Comparison of ENCODE assay signal across 17 cellular contexts in the genomic region with DNA sequence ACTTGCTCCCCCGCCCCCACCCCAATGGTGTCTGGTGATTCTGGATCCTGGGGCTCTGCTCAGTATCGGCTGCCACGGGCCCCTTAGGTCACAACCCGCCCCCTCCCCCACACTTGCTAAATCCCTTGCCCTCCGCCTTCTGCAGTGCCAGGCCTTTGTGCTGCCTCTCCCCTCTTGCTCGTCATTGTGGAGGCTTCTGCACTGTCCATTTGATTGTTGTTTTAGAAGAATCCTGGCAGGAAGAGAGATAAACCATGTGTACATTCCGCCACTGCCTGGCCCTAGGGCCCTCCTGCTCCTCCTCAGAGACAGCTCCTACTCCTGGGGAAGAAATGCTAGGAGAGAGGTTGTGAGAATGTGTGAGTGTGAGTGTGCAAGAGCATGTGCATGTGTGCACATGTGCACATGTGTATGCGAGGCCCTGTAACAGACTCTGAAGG. TPM values are rescaled to one million over a fixed set of nuclear protein-coding genes. Genes with fewer than 3 reads are reported as not detected.
A peak's percentile ranks its signal among the peaks of the same experiment; 100 is the strongest.
DNase-seq lines count a peak whose midpoint lies in the region; ATAC-seq, FAIRE-seq and TF ChIP-seq lines count a peak whose summit lies in the region.
"Had no signal": no experiment of that assay in that cellular context is flagged by ENCODE, and none has a peak within 500 bp of the region (broad histone marks: within the 10 kb centered on the region; RNA-seq: fewer than 3 reads in every experiment).

No MANE protein-coding gene starts in this region.

- H4K20me1 ChIP-seq in HepG2 (ENCODE audit: insufficient read depth, low read length) (no peaks in the 10 kb centered on the region; the same call in 1 of the 2 replicates), neural progenitor cell (ENCODE audit: low read depth) (peaks cover 5% of the 10 kb centered on the region)

- H3K27ac Mint-ChIP-seq in endothelial cell (ENCODE audit: unreplicated experiment) (peak overlapping the region; percentile 97), neural progenitor cell (peak overlapping the region; percentile 67)
- no peak overlapping the region for H3K27ac Mint-ChIP-seq in activated CD4-positive, alpha-beta T cell treated with anti-CD3 and anti-CD28 coated beads, Interleukin-2, amount 10 ng/mL, durations not matched to agents 24 days and 14 days
- H3K27ac Mint-ChIP-seq: activated CD4-positive, alpha-beta memory T cell treated with anti-CD3 and anti-CD28 coated beads for 36 hours; activated T-helper 1 cell treated with anti-CD3 and anti-CD28 coated beads, Interleukin-12 subunit alpha, Interleukin-12 subunit beta, Interleukin-2, Interleukin-4 antibody, amounts not matched to agents 30 ng/mL and 10 ng/mL and 1 ng/mL, durations not matched to agents 14 hours and 24 hours and 36 hours had no signal

- intact Hi-C loops in HepG2 (cut with micrococcal nuclease; ENCODE audit: unreplicated experiment) (loop anchor here (1.0 kb wide), 1 partner anchor 42 kb away; no protein-coding TSS in a partner anchor), right lobe of liver (cut with DNase I) (no loop called here), pancreas (cut with DNase I) (no loop called here)
- intact Hi-C loops in activated CD4-positive, alpha-beta T cell treated with anti-CD3 and anti-CD28 coated beads, Interleukin-2, amount 10 ng/mL, durations not matched to agents 24 days and 14 days (cut with micrococcal nuclease) = no loop called here

- H3K27me3 ChIP-seq in HepG2 (ENCODE audit: control insufficient read depth in 1 of 2, insufficient read depth in 2 of 2, low read length in 2 of 2) (no peaks in the 10 kb centered on the region), right lobe of liver (no peaks in the 10 kb centered on the region), neural progenitor cell (no peaks in the 10 kb centered on the region), pancreas (no peaks in the 10 kb centered on the region)
- H3K27me3 ChIP-seq: adrenal gland, tibial artery had no signal

- in situ Hi-C loops in HepG2 (cut with HindIII; ENCODE audit: extremely low pct_ligation_motif_present, low pct_unique_long_range_greater_than_20kb) = no loop called here

- peaks cover 3% of the 10 kb centered on the region for H3K27me3 Mint-ChIP-seq in endothelial cell (ENCODE audit: unreplicated experiment)
- H3K27me3 Mint-ChIP-seq in neural progenitor cell (ENCODE audit: insufficient read depth, low read depth) = peaks cover 2% of the 10 kb centered on the region
- peaks cover 6% of the 10 kb centered on the region for H3K27me3 Mint-ChIP-seq in activated CD4-positive, alpha-beta T cell treated with anti-CD3 and anti-CD28 coated beads, Interleukin-2, amount 10 ng/mL, durations not matched to agents 24 days and 14 days
- H3K27me3 Mint-ChIP-seq: activated CD4-positive, alpha-beta memory T cell treated with anti-CD3 and anti-CD28 coated beads for 36 hours had no signal

- H3K4me1 Mint-ChIP-seq in endothelial cell (ENCODE audit: unreplicated experiment) (peaks cover 78% of the 10 kb centered on the region), neural progenitor cell (peaks cover 84% of the 10 kb centered on the region)
- peaks cover 7% of the 10 kb centered on the region for H3K4me1 Mint-ChIP-seq in activated CD4-positive, alpha-beta T cell treated with anti-CD3 and anti-CD28 coated beads, Interleukin-2, amount 10 ng/mL, durations not matched to agents 24 days and 14 days

- peak; percentile 51 for ATAC-seq in HepG2
- ATAC-seq in right lobe of liver = no peak
- no peak for ATAC-seq in pancreas
- ATAC-seq: GM12878 had no signal

- H3K36me3 Mint-ChIP-seq in endothelial cell (ENCODE audit: low read depth, unreplicated experiment) = no peaks in the 10 kb centered on the region
- H3K36me3 Mint-ChIP-seq in neural progenitor cell = peaks cover 2% of the 10 kb centered on the region
- no peaks in the 10 kb centered on the region for H3K36me3 Mint-ChIP-seq in activated CD4-positive, alpha-beta T cell treated with anti-CD3 and anti-CD28 coated beads, Interleukin-2, amount 10 ng/mL, durations not matched to agents 24 days and 14 days (ENCODE audit: low read depth)
- H3K36me3 Mint-ChIP-seq: activated CD4-positive, alpha-beta memory T cell treated with anti-CD3 and anti-CD28 coated beads for 36 hours had no signal

- peak overlapping the region in 2 of 3 experiments; percentile 30 to 65; a peak in 5 of 6 replicates for H3K4me3 ChIP-seq in HepG2 (replicated peaks in 1 of 3; ENCODE audit: insufficient read depth in 1 of 3, low read depth in 2 of 3, low read length in 3 of 3)
- no peak overlapping the region for H3K4me3 ChIP-seq in right lobe of liver
- H3K4me3 ChIP-seq in neural progenitor cell = peak overlapping the region; percentile 28
- H3K4me3 ChIP-seq in pancreas = no peak overlapping the region
- H3K4me3 ChIP-seq: adrenal gland, GM12878, SJSA1, tibial artery had no signal

- POLR2A ChIA-PET in HepG2 (lab: Yijun Ruan, JAX) = interaction anchor here (1.2 to 7.7 kb wide), 8 partner anchors 13 to 72 kb away, joined by 3 to 101 read pairs (median 6); partner anchors contain the start of gene MVB12B

- peaks cover 44% of the 10 kb centered on the region for H3F3A ChIP-seq in neural progenitor cell (ENCODE audit: low read depth)

- TF ChIP-seq RAD21 in HepG2 (CRISPR knock-in tag; IDR thresholded peaks at IDR 0.05) = no peak

- TF ChIP-seq POLR2A in HepG2 (IDR thresholded peaks at IDR 0.05; ENCODE audit: insufficient read depth in 1 of 2, low read depth in 2 of 2, low read length in 2 of 2) (no peak), right lobe of liver (IDR thresholded peaks at IDR 0.05) (no peak)

- H3K9ac ChIP-seq in HepG2 (ENCODE audit: insufficient read depth, low read depth, low read length) (peak overlapping the region; percentile 64), neural progenitor cell (no peak overlapping the region)

- CTCF ChIA-PET in HepG2 (lab: Yijun Ruan, JAX; ENCODE audit: low intra/inter-chr PET ratio, low total read pairs) = no interaction called here

- H3K27ac ChIP-seq in HepG2 (ENCODE audit: extremely low read length, insufficient read depth, low read length) (peak overlapping the region; percentile 86), right lobe of liver (no peak overlapping the region), neural progenitor cell (peak overlapping the region; percentile 82), pancreas (no peak overlapping the region)
- H3K27ac ChIP-seq: tibial artery had no signal

- 21% methylated on average over 8 of the region's 8 CpGs for WGBS in HepG2 (ENCODE audit: low lambda C conversion rate)
- 74% methylated on average over 4 of the region's 8 CpGs for WGBS in right lobe of liver (ENCODE audit: insufficient coverage, low coverage, low lambda C conversion rate, missing lambda C conversion rate)
- 85 to 87% methylated on average over 8 of the region's 8 CpGs for WGBS in pancreas, 2 donors

- TF ChIP-seq CTCF in HepG2 (CRISPR knock-in tag; IDR thresholded peaks at IDR 0.05) = no peak; the same call in 1 of the 2 replicates
- no peak for TF ChIP-seq CTCF in right lobe of liver (IDR thresholded peaks at IDR 0.05)
- no peak for TF ChIP-seq CTCF in endothelial cell (IDR thresholded peaks at IDR 0.05; ENCODE audit: unreplicated experiment)
- TF ChIP-seq CTCF in neural progenitor cell (IDR thresholded peaks at IDR 0.05) = no peak
- TF ChIP-seq CTCF in pancreas (IDR thresholded peaks at IDR 0.05) = no peak

- H3K4me3 Mint-ChIP-seq in endothelial cell (ENCODE audit: unreplicated experiment) = peak overlapping the region; percentile 42
- peak overlapping the region; percentile 26 for H3K4me3 Mint-ChIP-seq in neural progenitor cell
- H3K4me3 Mint-ChIP-seq in activated CD4-positive, alpha-beta T cell treated with anti-CD3 and anti-CD28 coated beads, Interleukin-2, amount 10 ng/mL, durations not matched to agents 24 days and 14 days = no peak overlapping the region
- H3K4me3 Mint-ChIP-seq: activated CD4-positive, alpha-beta memory T cell treated with anti-CD3 and anti-CD28 coated beads for 36 hours; activated T-helper 1 cell treated with anti-CD3 and anti-CD28 coated beads, Interleukin-12 subunit alpha, Interleukin-12 subunit beta, Interleukin-2, Interleukin-4 antibody, amounts not matched to agents 30 ng/mL and 10 ng/mL and 1 ng/mL, durations not matched to agents 14 hours and 24 hours and 36 hours had no signal

- BruUV-seq in HepG2 (replicated peaks; lab: Mats Ljungman, UMichigan) = no TSS peak

- H2AFZ ChIP-seq in HepG2 (ENCODE audit: low read length) (no peak overlapping the region), neural progenitor cell (replicated peaks) (no peak overlapping the region)

- DNase-seq in HepG2 (ENCODE audit: low spot score) (peak; percentile 72), right lobe of liver (no peak), endothelial cell (ENCODE audit: low spot score) (no peak), neural progenitor cell (ENCODE audit: low spot score) (peak; percentile 80), pancreas (no peak)
- DNase-seq in stimulated activated CD4-positive, alpha-beta T cell treated with anti-CD3 and anti-CD28 coated beads, Interleukin-4, amount 100 ng/mL, for 4 hours = no peak
- no peak for DNase-seq in effector CD8-positive, alpha-beta T cell (lab: John Stamatoyannopoulos, UW)
- no peak for DNase-seq in activated CD4-positive, alpha-beta T cell treated with anti-CD3 and anti-CD28 coated beads, Interleukin-2, amount 10 ng/mL, durations not matched to agents 24 days and 14 days
- DNase-seq: activated CD4-positive, alpha-beta memory T cell treated with anti-CD3 and anti-CD28 coated beads for 36 hours; adrenal gland; HCEC 1CT; kidney glomerular epithelial cell; NCI-H2029; tibial artery had no signal

- peak overlapping the region; percentile 84 for H3K4me2 ChIP-seq in HepG2 (ENCODE audit: low read depth, low read length)
- H3K4me2 ChIP-seq in neural progenitor cell = peak overlapping the region; percentile 73

- peaks cover 82% of the 10 kb centered on the region for H3K4me1 ChIP-seq in HepG2 (ENCODE audit: insufficient read depth, low read length)
- no peaks in the 10 kb centered on the region for H3K4me1 ChIP-seq in right lobe of liver
- peaks cover 72% of the 10 kb centered on the region for H3K4me1 ChIP-seq in neural progenitor cell
- H3K4me1 ChIP-seq in pancreas = no peaks in the 10 kb centered on the region

- peaks cover 2 to 8% of the 10 kb centered on the region in 2 experiments; a peak in 4 of 5 replicates for H3K36me3 ChIP-seq in HepG2 (replicated peaks in 1 of 2; ENCODE audit: control insufficient read depth in 1 of 2, insufficient read depth in 2 of 2, low read length in 2 of 2)
- H3K36me3 ChIP-seq in right lobe of liver = peaks cover 0 to 5% (median 0%) of the 10 kb centered on the region in 4 donors
- no peaks in the 10 kb centered on the region for H3K36me3 ChIP-seq in neural progenitor cell
- H3K36me3 ChIP-seq in pancreas = no peaks in the 10 kb centered on the region
- H3K36me3 ChIP-seq: adrenal gland, SJSA1, tibial artery had no signal

- TF ChIP-seq EP300 in HepG2 (IDR thresholded peaks at IDR 0.05; ENCODE audit: low read depth in 2 of 2, low read length in 2 of 2) (no peak; a peak in 1 of 4 replicates), HepG2 (CRISPR knock-in tag; IDR thresholded peaks at IDR 0.05; ENCODE audit: borderline replicate concordance) (no peak)

- no peaks in the 10 kb centered on the region for H3K9me3 Mint-ChIP-seq in endothelial cell (ENCODE audit: unreplicated experiment)
- no peaks in the 10 kb centered on the region for H3K9me3 Mint-ChIP-seq in neural progenitor cell
- no peaks in the 10 kb centered on the region for H3K9me3 Mint-ChIP-seq in activated CD4-positive, alpha-beta T cell treated with anti-CD3 and anti-CD28 coated beads, Interleukin-2, amount 10 ng/mL, durations not matched to agents 24 days and 14 days
- H3K9me3 Mint-ChIP-seq: activated CD4-positive, alpha-beta memory T cell treated with anti-CD3 and anti-CD28 coated beads for 36 hours; activated T-helper 1 cell treated with anti-CD3 and anti-CD28 coated beads, Interleukin-12 subunit alpha, Interleukin-12 subunit beta, Interleukin-2, Interleukin-4 antibody, amounts not matched to agents 30 ng/mL and 10 ng/mL and 1 ng/mL, durations not matched to agents 14 hours and 24 hours and 36 hours had no signal

- H3K79me2 ChIP-seq in HepG2 (ENCODE audit: insufficient read depth, low read length) (peaks cover 29% of the 10 kb centered on the region), neural progenitor cell (ENCODE audit: low read depth) (no peaks in the 10 kb centered on the region)

- FAIRE-seq in HepG2 (lab: Jason Lieb, UNC) = peak; percentile 28
- FAIRE-seq in pancreas (lab: Jason Lieb, UNC) = no peak
- FAIRE-seq: GM12878 had no signal

- H3K9me3 ChIP-seq in HepG2 (ENCODE audit: low read length) (no peaks in the 10 kb centered on the region), right lobe of liver (no peaks in the 10 kb centered on the region), neural progenitor cell (ENCODE audit: low read depth) (no peaks in the 10 kb centered on the region), pancreas (no peaks in the 10 kb centered on the region)
- H3K9me3 ChIP-seq: adrenal gland, SJSA1, tibial artery had no signal

RNA-seq across cellular contexts. Expression of gene MVB12B, which starts 50.3 kb away (rescaled TPM):
- total RNA-seq in HepG2 (2016; rRNA removed; fragmentation: Illumina TruSeq; extraction: Trizol) (26.0 and 30.1 TPM in 2 replicates), right lobe of liver (10 to 100 TPM in 2 of 6 experiments, 1 to 10 TPM in 4; 7.2 to 16.2 (median 9.1) TPM), endothelial cell (ENCODE audit: unreplicated experiment) (18.8 TPM), neural progenitor cell (ENCODE audit: low replicate concordance) (16.1 and 18.4 TPM in 2 replicates), pancreas (1 to 10 TPM; 2.6 to 6.7 (median 4.2) TPM)
- total RNA-seq in HepG2 (2016; cell fraction: cytosol; rRNA removed; fragmentation: Illumina TruSeq; extraction: Trizol; ENCODE audit: low read depth) = 52.4 and 56.2 TPM in 2 replicates
- 22.0 and 29.4 TPM in 2 replicates for total RNA-seq in HepG2 (2016; cell fraction: insoluble cytoplasmic fraction; rRNA removed; fragmentation: Illumina TruSeq; extraction: Trizol)
- 19.7 and 20.0 TPM in 2 replicates for total RNA-seq in HepG2 (2016; cell fraction: membrane; rRNA removed; fragmentation: Illumina TruSeq; extraction: Trizol)
- total RNA-seq in HepG2 (2016; cell fraction: nucleus; rRNA removed; fragmentation: Illumina TruSeq; extraction: Trizol) = 43.3 and 49.2 TPM in 2 replicates
- polyA plus RNA-seq in HepG2 (2011; rRNA removed) (10.7 and 12.1 TPM in 2 replicates), pancreas (1 to 10 TPM; 2.7 to 2.9 TPM)
- 9.2 and 11.3 TPM in 2 replicates for polyA plus RNA-seq in HepG2 (2011; cell fraction: cytosol; rRNA removed)
- polyA plus RNA-seq in HepG2 (2011; cell fraction: nucleus; rRNA removed) = 13.9 and 18.7 TPM in 2 replicates
- polyA plus RNA-seq in HepG2 (2012) = 10.0 and 10.4 TPM in 2 replicates
- 2.4 and 3.2 TPM in 2 replicates for polyA plus RNA-seq in HepG2 (2016; cell fraction: cytosol; fragmentation: Illumina TruSeq; extraction: Trizol; ENCODE audit: low read depth)
- polyA plus RNA-seq in HepG2 (2016; cell fraction: insoluble cytoplasmic fraction; fragmentation: Illumina TruSeq; extraction: Trizol; ENCODE audit: low read depth) = 20.2 and 24.6 TPM in 2 replicates
- polyA plus RNA-seq in HepG2 (2016; cell fraction: membrane; fragmentation: Illumina TruSeq; extraction: Trizol; ENCODE audit: low read depth) = 7.4 and 7.6 TPM in 2 replicates
- 22.4 and 30.0 TPM in 2 replicates for polyA plus RNA-seq in HepG2 (2016; cell fraction: nucleus; fragmentation: Illumina TruSeq; extraction: Trizol; ENCODE audit: insufficient read depth, low read depth)
- 1.4 and 38.6 TPM in 2 replicates for polyA minus RNA-seq in HepG2 (2011; rRNA and poly(A)+ RNA removed; ENCODE audit: low replicate concordance)
- 10.4 and 11.3 TPM in 2 replicates for polyA minus RNA-seq in HepG2 (2011; cell fraction: cytosol; rRNA and poly(A)+ RNA removed)
- polyA minus RNA-seq in HepG2 (2011; cell fraction: nucleus; rRNA and poly(A)+ RNA removed) = 43.9 and 48.9 TPM in 2 replicates
- 0.49 and 1.3 TPM in 2 replicates for total RNA-seq in activated CD4-positive, alpha-beta T cell treated with anti-CD3 and anti-CD28 coated beads, Interleukin-2, amount 10 ng/mL, durations not matched to agents 24 days and 14 days
- polyA plus RNA-seq: GM12878 had no signal

Comparison
In these comparisons a context has a peak if more than half of its experiments do, and no peak if none do; other contexts are left out.
1. DNase-seq: peak in HepG2 (single experiment) and neural progenitor cell (single experiment); none in right lobe of liver (0 of 3), endothelial cell (single experiment), stimulated activated CD4-positive, alpha-beta T cell treated with anti-CD3 and anti-CD28 coated beads, Interleukin-4, amount 100 ng/mL, for 4 hours (0 of 2), pancreas (0 of 6), effector CD8-positive, alpha-beta T cell (single experiment) and activated CD4-positive, alpha-beta T cell treated with anti-CD3 and anti-CD28 coated beads, Interleukin-2, amount 10 ng/mL, durations not matched to agents 24 days and 14 days (single experiment).
2. H3K27ac ChIP-seq: peak in HepG2 (single experiment) and neural progenitor cell (single experiment); none in right lobe of liver (0 of 3) and pancreas (0 of 4).
3. H3K4me3 ChIP-seq: peak in HepG2 (2 of 3) and neural progenitor cell (single experiment); none in right lobe of liver (0 of 3) and pancreas (0 of 4).